ENCODE assay signal across 8 cellular contexts in genomic region chr3:36993326-36994283, GRCh38. TPM values are rescaled to one million over a fixed set of nuclear protein-coding genes. Genes with fewer than 3 reads are reported as not detected.
DNase-seq lines count a peak whose midpoint lies in the region; ATAC-seq and TF ChIP-seq lines count a peak whose summit lies in the region.

Gene MLH1 (plus strand): TSS chr3:36993518. CDS start chr3:36993548, 30 bp downstream.

- H3K79me2 ChIP-seq in PC-9 (ENCODE audit: low read depth): peaks cover 48% of the 10 kb centered on the region

- no peaks in the 10 kb centered on the region; the same call in 1 of the 2 replicates for H3F3A ChIP-seq in PC-9 (ENCODE audit: insufficient read depth, low read depth)

- peak within 1 kb of the TSS; percentile 94 for H3K4me2 ChIP-seq in PC-9

- peak within 1 kb of the TSS; percentile 79 for H3K27ac ChIP-seq in PC-9

- no peaks in the 10 kb centered on the region for H3K9me2 ChIP-seq in PC-9 (ENCODE audit: insufficient read depth)

- peak within 1 kb of the TSS; percentile 82 for H2AFZ ChIP-seq in PC-9

- peak; percentile 79 for TF ChIP-seq POLR2A in GM10847 (IDR thresholded peaks at IDR 0.05; ENCODE audit: extremely low read depth, insufficient read length)

- BruUV-seq in PC-9 (replicated peaks; lab: Mats Ljungman, UMichigan): TSS peak; percentile 70

- CTCF ChIA-PET in PC-9 (lab: Charles Lee): no interaction called here

- POLR2A ChIA-PET in PC-9 (lab: Charles Lee; ENCODE audit: unreplicated experiment): interaction anchor here (0.5 to 0.6 kb wide), 3 partner anchors 184 to 1045 kb away, joined by 3 to 5 read pairs (median 4); partner anchors contain the start of gene DLEC1

- peak within 1 kb of the TSS; percentile 99 for H3K9ac ChIP-seq in adipocyte (ENCODE audit: low read length)

- H3K36me3 ChIP-seq in PC-9 (ENCODE audit: low read depth) (0 out of 2 replicates have a peak, but pooled peaks cover 27% of the 10 kb centered on the region), adipocyte (ENCODE audit: control insufficient read depth, insufficient read depth, low read length, severe bottlenecking) (peaks cover 33% of the 10 kb centered on the region)

- no peaks in the 10 kb centered on the region; the same call in none of the 2 replicates for H4K20me1 ChIP-seq in PC-9 (ENCODE audit: insufficient read depth)

- H3K4me1 ChIP-seq in PC-9 (replicated peaks; ENCODE audit: insufficient read depth): peaks cover 28% of the 10 kb centered on the region
- peaks cover 38% of the 10 kb centered on the region for H3K4me1 ChIP-seq in adipocyte (ENCODE audit: control insufficient read depth, insufficient read depth, low read length)

- H3K4me3 ChIP-seq in PC-9 (peak within 1 kb of the TSS; percentile 83), adipocyte (ENCODE audit: low read length) (peak within 1 kb of the TSS; percentile 99)

- intact Hi-C loops in PC-9 (cut with micrococcal nuclease; ENCODE audit: unreplicated experiment): loop anchor here (1.0 to 5.0 kb wide), 3 partner anchors 190 to 1144 kb away; partner anchors contain the start of genes ACAA1 and MYD88
- intact Hi-C loops in left ventricle myocardium superior (cut with micrococcal nuclease): no loop called here

- TF ChIP-seq CTCF in PC-9 (conservative IDR thresholded peaks at IDR 0.05): no peak

- H3K27me3 ChIP-seq in PC-9 (ENCODE audit: insufficient read depth, low read depth) (no peaks in the 10 kb centered on the region), adipocyte (replicated peaks; ENCODE audit: control insufficient read depth, insufficient read depth, low read length) (no peaks in the 10 kb centered on the region)

- peak; percentile 90 for ATAC-seq in HG02610 (IDR thresholded peaks at IDR 0.05; ENCODE audit: unreplicated experiment)
- ATAC-seq in left ventricle myocardium superior: peak; percentile 94

- DNase-seq in PC-9 (peak in 1 of 2 experiments; percentile 99), adipocyte (ENCODE audit: low read depth) (peak; percentile 96), left ventricle myocardium superior (peak; percentile 97), renal cortical epithelial cell (ENCODE audit: low read depth) (peak; percentile 100), NCI-H1105 treated with DMSO at 0.1 percent for 48 hours (lab: John Stamatoyannopoulos, UW) (no peak), NCI-H446 treated with DMSO at 0.1 percent for 48 hours (lab: John Stamatoyannopoulos, UW) (no peak)

- H3K9me3 ChIP-seq in PC-9 (ENCODE audit: insufficient read depth, low read depth): no peaks in the 10 kb centered on the region
- no peaks in the 10 kb centered on the region for H3K9me3 ChIP-seq in adipocyte (ENCODE audit: control insufficient read depth, low read length)

RNA-seq across cellular contexts. Expression of gene MLH1, which starts in this region (rescaled TPM):
- total RNA-seq in PC-9 (2021) (30.9 and 35.2 TPM in 2 replicates), left ventricle myocardium superior (38.8 TPM), renal cortical epithelial cell (41.9 and 42.7 TPM in 2 replicates)

Comparison
In these comparisons a context has a peak if more than half of its experiments do, and no peak if none do; other contexts are left out.
1. DNase-seq: peak in adipocyte (single experiment), left ventricle myocardium superior (single experiment) and renal cortical epithelial cell (single experiment); none in NCI-H1105 treated with DMSO at 0.1 percent for 48 hours (single experiment) and NCI-H446 treated with DMSO at 0.1 percent for 48 hours (single experiment).